ENCODE assay signal across 8 cellular contexts in genomic region chr22:38755155-38755910, GRCh38. TPM values are rescaled to one million over a fixed set of nuclear protein-coding genes. Genes with fewer than 3 reads are reported as not detected.
DNase-seq lines count a peak whose midpoint lies in the region; ATAC-seq and TF ChIP-seq lines count a peak whose summit lies in the region.

No MANE protein-coding gene starts in this region.

- H3K36me3 Mint-ChIP-seq in T-cell, result peaks cover 40% of the 10 kb centered on the region

- H3K4me1 Mint-ChIP-seq in T-cell, result peaks cover 66 to 69% (median 68%) of the 10 kb centered on the region in 3 donors

- peak overlapping the region; percentile 100 for H3K27ac Mint-ChIP-seq in T-cell

- 0 to 1% methylated on average over 14 to 37 of the region's 74 CpGs for WGBS in body of pancreas, 2 donors
- WGBS in hepatocyte (ENCODE audit: low lambda C conversion rate, missing lambda C conversion rate), result 4% methylated on average over 25 of the region's 74 CpGs
- 0 to 1% (median 0%) methylated on average over 41 to 74 of the region's 74 CpGs for WGBS in psoas muscle, 3 donors

- no peaks in the 10 kb centered on the region for H3K9me2 ChIP-seq in hepatocyte (replicated peaks; ENCODE audit: insufficient read depth)

- H3K9me3 Mint-ChIP-seq in T-cell, result no peaks in the 10 kb centered on the region

- TF ChIP-seq POLR2A in body of pancreas (IDR thresholded peaks at IDR 0.05), result peak; percentile 80 to 88 (median 80)

- no peaks in the 10 kb centered on the region for H3K27me3 Mint-ChIP-seq in T-cell

- H3K36me3 ChIP-seq in BLaER1 (peaks cover 29% of the 10 kb centered on the region), body of pancreas (replicated peaks in 1 of 2; ENCODE audit: insufficient read depth in 1 of 2, low read depth in 2 of 2) (peaks cover 15 to 21% of the 10 kb centered on the region in 2 donors), hepatocyte (replicated peaks; ENCODE audit: insufficient read depth, low read depth) (no peaks in the 10 kb centered on the region), psoas muscle (ENCODE audit: insufficient read depth in 1 of 2, low read depth in 1 of 2) (peaks cover 3 to 34% of the 10 kb centered on the region in 2 donors)

- H3K9ac ChIP-seq in BLaER1, result peak overlapping the region; percentile 95

- H3K4me2 ChIP-seq in BLaER1 (peak overlapping the region; percentile 96), hepatocyte (peak overlapping the region; percentile 88)

- H3K79me2 ChIP-seq in hepatocyte, result peaks cover 15% of the 10 kb centered on the region

- no peak for TF ChIP-seq CTCF in body of pancreas (IDR thresholded peaks at IDR 0.05)
- TF ChIP-seq CTCF in hepatocyte (IDR thresholded peaks at IDR 0.05; ENCODE audit: poor library complexity), result no peak
- no peak for TF ChIP-seq CTCF in psoas muscle (IDR thresholded peaks at IDR 0.05)

- peaks cover 63% of the 10 kb centered on the region for H4K20me1 ChIP-seq in BLaER1
- H4K20me1 ChIP-seq in hepatocyte (ENCODE audit: insufficient read depth, poor library complexity, severe bottlenecking), result no peaks in the 10 kb centered on the region

- H3K9me3 ChIP-seq in BLaER1 (no peaks in the 10 kb centered on the region), body of pancreas (no peaks in the 10 kb centered on the region), hepatocyte (ENCODE audit: low read depth) (no peaks in the 10 kb centered on the region), psoas muscle (no peaks in the 10 kb centered on the region)

- H2AFZ ChIP-seq in hepatocyte, result peak overlapping the region; percentile 6

- H3K4me3 ChIP-seq in BLaER1 (peak overlapping the region; percentile 93), body of pancreas (peak overlapping the region in 1 of 2 donors; percentile 31), hepatocyte (peak overlapping the region; percentile 46), psoas muscle (peak overlapping the region; percentile 77)

- DNase-seq in T-cell (peak in 31 of 34 experiments; percentile 17 to 66 (median 36)), body of pancreas (peak; percentile 96 to 98 (median 97)), hepatocyte (ENCODE audit: low spot score) (peak; percentile 93), psoas muscle (peak; percentile 98 to 99)

- H3K4me1 ChIP-seq in BLaER1 (peaks cover 78% of the 10 kb centered on the region), body of pancreas (peaks cover 49% of the 10 kb centered on the region), hepatocyte (ENCODE audit: insufficient read depth) (peaks cover 23% of the 10 kb centered on the region), psoas muscle (peaks cover 44% of the 10 kb centered on the region)

- POLR2A ChIA-PET in T-cell (lab: Charles Lee), result interaction anchor here in 1 of 2 donors (0.6 kb wide), 1 partner anchor 33 kb away, joined by 7 read pairs; no protein-coding TSS in a partner anchor

- peak overlapping the region; percentile 91 to 100 (median 99) for H3K4me3 Mint-ChIP-seq in T-cell

- H3K27me3 ChIP-seq in BLaER1 (no peaks in the 10 kb centered on the region), body of pancreas (no peaks in the 10 kb centered on the region), hepatocyte (no peaks in the 10 kb centered on the region), psoas muscle (ENCODE audit: insufficient read depth in 3 of 3, low read length in 2 of 3) (no peaks in the 10 kb centered on the region)

- ATAC-seq in GM19043 (IDR thresholded peaks at IDR 0.05; ENCODE audit: low read depth, unreplicated experiment) (peak; percentile 32), HG03439 (IDR thresholded peaks at IDR 0.05; ENCODE audit: unreplicated experiment) (peak; percentile 35), T-cell (replicated peaks in 1 of 4) (peak; percentile 2 to 7 (median 4)), body of pancreas (peak; percentile 82), psoas muscle (peak; percentile 81 to 88 (median 84)), HG02884 (IDR thresholded peaks at IDR 0.05; ENCODE audit: unreplicated experiment) (no peak)

- CTCF ChIA-PET in T-cell (lab: Charles Lee), result interaction anchor here (0.5 to 0.9 kb wide), 3 partner anchors 8 to 185 kb away, joined by 3 read pairs; no protein-coding TSS in a partner anchor

- intact Hi-C loops in body of pancreas (cut with DNase I), result no loop called here
- intact Hi-C loops in psoas muscle (cut with DNase I), result loop anchor here in 1 of 2 donors (2.0 kb wide), 1 partner anchor 21 kb away; no protein-coding TSS in a partner anchor

- H3K27ac ChIP-seq in BLaER1 (peak overlapping the region; percentile 96), body of pancreas (peak overlapping the region; percentile 92 to 100 (median 96)), hepatocyte (peak overlapping the region; percentile 99), psoas muscle (peak overlapping the region; percentile 97)

RNA-seq across cellular contexts. Expression of gene SUN2, which starts 0.5 kb away (rescaled TPM):
- total RNA-seq in T-cell, result 1,000 to 10,000 TPM in 2 of 5 donors, 100 to 1,000 TPM in 3; 526 to 1,075 (median 979) TPM
- total RNA-seq in body of pancreas, result 100 to 1,000 TPM; 143 to 166 TPM
- total RNA-seq in hepatocyte, result 52.4 and 56.1 TPM in 2 replicates
- polyA plus RNA-seq in hepatocyte, result 55.9 and 70.8 TPM in 2 replicates
- total RNA-seq in psoas muscle, result 100 to 1,000 TPM in 3 of 4 donors, 10 to 100 TPM in 1; 57.6 to 152 (median 106) TPM
- polyA plus RNA-seq in psoas muscle, result 100 to 1,000 TPM in 1 of 3 donors, 10 to 100 TPM in 2; 64.9 to 142 (median 93.6) TPM

RNA-seq across cellular contexts. Expression of gene DNAL4, which starts 38.6 kb away (rescaled TPM):
- total RNA-seq in T-cell, result 10 to 100 TPM in 2 of 5 donors, 1 to 10 TPM in 3; 5.4 to 13.0 (median 8.8) TPM
- total RNA-seq in body of pancreas, result 10 to 100 TPM; 11.4 to 13.8 TPM
- total RNA-seq in hepatocyte, result 11.9 and 15.5 TPM in 2 replicates
- 19.3 and 21.5 TPM in 2 replicates for polyA plus RNA-seq in hepatocyte
- 1 to 10 TPM; 3.5 to 6.4 (median 4.7) TPM for total RNA-seq in psoas muscle
- polyA plus RNA-seq in psoas muscle, result 10 to 100 TPM in 2 of 3 donors, 1 to 10 TPM in 1; 4.2 to 13.9 (median 11.8) TPM

RNA-seq across cellular contexts. Expression of gene GTPBP1, which starts 49.6 kb away (rescaled TPM):
- 100 to 1,000 TPM in 2 of 5 donors, 10 to 100 TPM in 3; 79.1 to 229 (median 83.3) TPM for total RNA-seq in T-cell
- total RNA-seq in body of pancreas, result 10 to 100 TPM; 34.0 to 53.4 TPM
- 26.0 and 36.8 TPM in 2 replicates for total RNA-seq in hepatocyte
- polyA plus RNA-seq in hepatocyte, result 28.6 and 30.8 TPM in 2 replicates
- 10 to 100 TPM; 19.3 to 46.1 (median 41.1) TPM for total RNA-seq in psoas muscle
- polyA plus RNA-seq in psoas muscle, result 10 to 100 TPM; 16.4 to 24.3 (median 17.4) TPM

RNA-seq across cellular contexts. Expression of gene JOSD1, which starts 54.6 kb away (rescaled TPM):
- total RNA-seq in T-cell, result 100 to 1,000 TPM in 2 of 5 donors, 10 to 100 TPM in 3; 78.4 to 164 (median 83.5) TPM
- total RNA-seq in body of pancreas, result 10 to 100 TPM; 20.4 to 50.3 TPM
- 76.0 and 104 TPM in 2 replicates for total RNA-seq in hepatocyte
- 15.8 and 18.6 TPM in 2 replicates for polyA plus RNA-seq in hepatocyte
- total RNA-seq in psoas muscle, result 10 to 100 TPM; 16.7 to 27.6 (median 24.4) TPM
- 10 to 100 TPM; 14.3 to 58.5 (median 37.5) TPM for polyA plus RNA-seq in psoas muscle

Comparison
In these comparisons a context has a peak if more than half of its experiments do, and no peak if none do; other contexts are left out.
1. DNase-seq: peak in every context shown above with its lines; median percentile 98 in psoas muscle; 97 in body of pancreas; 93 in hepatocyte; 36 in T-cell.